ENCODE assay signal across 8 cellular contexts in the genomic region with DNA sequence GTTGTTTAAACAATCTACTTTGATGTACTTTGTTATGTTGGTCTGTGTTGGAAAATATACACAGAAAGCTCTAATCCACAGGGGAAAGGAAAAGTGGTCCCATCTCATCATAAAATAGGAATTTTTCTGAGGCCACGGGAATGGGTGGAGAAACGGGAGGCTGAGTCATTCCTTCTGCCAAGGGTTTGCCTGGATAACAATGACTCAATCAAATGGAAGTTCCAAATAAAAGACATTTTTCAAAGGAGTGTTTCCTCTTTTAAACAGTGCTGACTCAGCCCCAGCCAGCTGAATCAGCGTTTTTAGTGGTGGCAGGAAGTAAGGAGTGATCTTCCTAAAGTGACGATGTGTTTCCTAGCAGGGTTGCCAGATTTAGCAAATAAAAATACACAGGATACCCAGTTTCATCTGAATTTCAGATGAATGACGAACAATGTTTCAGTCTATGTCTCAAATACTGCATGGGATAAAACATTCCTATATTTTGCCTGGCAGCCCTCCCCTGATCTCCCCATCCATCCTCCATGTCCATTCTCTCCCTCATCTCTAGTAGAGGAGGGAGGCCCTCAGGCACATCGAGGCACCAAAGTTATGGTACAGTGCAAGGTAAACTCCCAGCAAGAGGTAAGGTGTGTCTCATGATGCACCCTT.
A peak's percentile ranks its signal among the peaks of the same experiment; 100 is the strongest.
DNase-seq lines count a peak whose midpoint lies in the region; ATAC-seq, FAIRE-seq and TF ChIP-seq lines count a peak whose summit lies in the region.

No MANE protein-coding gene starts in this region.

- peaks cover 64 to 100% (median 93%) of the 10 kb centered on the region in 7 donors for H3K4me1 Mint-ChIP-seq in naive thymus-derived CD4-positive, alpha-beta T cell
- peaks cover 14 to 19% of the 10 kb centered on the region in 2 experiments for H3K4me1 Mint-ChIP-seq in H9

- H2BK5ac ChIP-seq in H9 (ENCODE audit: insufficient read length, low read length), result no peak overlapping the region

- H2BK120ac ChIP-seq in H9 (ENCODE audit: low read depth, low read length, poor library complexity, severe bottlenecking), result no peak overlapping the region

- H3K9me3 Mint-ChIP-seq in naive thymus-derived CD4-positive, alpha-beta T cell, result peaks cover 0 to 8% (median 0%) of the 10 kb centered on the region in 11 donors
- H3K9me3 Mint-ChIP-seq in H9, result no peaks in the 10 kb centered on the region

- H4K8ac ChIP-seq in H9 (replicated peaks; ENCODE audit: insufficient read length, low read depth, low read length), result no peak overlapping the region

- H3K4me2 ChIP-seq in H9 (ENCODE audit: insufficient read depth, insufficient read length, low read length), result no peak overlapping the region

- peaks cover 0 to 37% (median 12%) of the 10 kb centered on the region in 5 donors for H3K36me3 Mint-ChIP-seq in naive thymus-derived CD4-positive, alpha-beta T cell
- no peaks in the 10 kb centered on the region; a peak in 1 of 7 replicates for H3K36me3 Mint-ChIP-seq in H9 (ENCODE audit: insufficient read depth in 1 of 3, low read depth in 3 of 3)

- H3K9ac ChIP-seq in H9 (ENCODE audit: extremely low read depth, insufficient read length, low read length), result no peak overlapping the region

- no peaks in the 10 kb centered on the region for H3K4me1 ChIP-seq in SJCRH30
- H3K4me1 ChIP-seq in naive thymus-derived CD4-positive, alpha-beta T cell (ENCODE audit: control insufficient read depth in 2 of 2, insufficient read depth in 2 of 2, low read length in 2 of 2), result peaks cover 55 to 95% of the 10 kb centered on the region in 2 donors
- H3K4me1 ChIP-seq in H9 (ENCODE audit: insufficient read depth, low read length), result no peaks in the 10 kb centered on the region; the same call in 1 of the 2 replicates

- no peak overlapping the region for H3T11ph ChIP-seq in H9 (ENCODE audit: low read length)

- H3K23ac ChIP-seq in H9 (ENCODE audit: insufficient read length, low read depth, low read length), result no peak overlapping the region

- no peak overlapping the region for H4K91ac ChIP-seq in H9 (ENCODE audit: insufficient read length, low read depth, low read length)

- no peaks in the 10 kb centered on the region for H3K27me3 Mint-ChIP-seq in naive thymus-derived CD4-positive, alpha-beta T cell
- peaks cover 2% of the 10 kb centered on the region; the same call in 1 of the 2 replicates for H3K27me3 Mint-ChIP-seq in H9 (ENCODE audit: low read depth)

- intact Hi-C loops in naive thymus-derived CD4-positive, alpha-beta T cell (cut with micrococcal nuclease), result loop anchor here (1.0 to 10.0 kb wide), 3 partner anchors 8 to 1091 kb away; partner anchors contain the start of gene LRBA (in 1 of the 2)

- no peaks in the 10 kb centered on the region for H3K36me3 ChIP-seq in SJCRH30
- no peaks in the 10 kb centered on the region for H3K36me3 ChIP-seq in naive thymus-derived CD4-positive, alpha-beta T cell (ENCODE audit: control insufficient read depth in 2 of 3, insufficient read depth in 3 of 3, low read length in 3 of 3)

- no peaks in the 10 kb centered on the region for H3K23me2 ChIP-seq in H9 (ENCODE audit: insufficient read length, low read depth, low read length, poor library complexity, severe bottlenecking)

- no peak overlapping the region for H3K14ac ChIP-seq in H9 (ENCODE audit: insufficient read depth, low read length)

- ATAC-seq in esophagus mucosa (peak; percentile 91), HG03439 (IDR thresholded peaks at IDR 0.05; ENCODE audit: unreplicated experiment) (no peak), HG03378 (IDR thresholded peaks at IDR 0.05; ENCODE audit: unreplicated experiment) (no peak), HG03139 (IDR thresholded peaks at IDR 0.05; ENCODE audit: unreplicated experiment) (no peak)
- ATAC-seq in naive thymus-derived CD4-positive, alpha-beta T cell, result peak; percentile 27

- H2BK15ac ChIP-seq in H9 (ENCODE audit: low read depth, low read length), result no peak overlapping the region

- H3K9me3 ChIP-seq in SJCRH30 (replicated peaks), result no peaks in the 10 kb centered on the region
- H3K9me3 ChIP-seq in naive thymus-derived CD4-positive, alpha-beta T cell (ENCODE audit: control insufficient read depth in 2 of 3, low read length in 3 of 3), result no peaks in the 10 kb centered on the region
- H3K9me3 ChIP-seq in H9 (ENCODE audit: control insufficient read depth, low read depth, low read length), result no peaks in the 10 kb centered on the region

- POLR2A ChIA-PET in naive thymus-derived CD4-positive, alpha-beta T cell (lab: Charles Lee), result interaction anchor here (2.0 kb wide), 1 partner anchor 9 kb away, joined by 4 read pairs; no protein-coding TSS in a partner anchor

- H3K27ac ChIP-seq in SJCRH30 (no peak overlapping the region), H9 (ENCODE audit: insufficient read length, low read depth, low read length) (no peak overlapping the region)
- peak overlapping the region; percentile 89 for H3K27ac ChIP-seq in naive thymus-derived CD4-positive, alpha-beta T cell (ENCODE audit: low read depth, low read length)

- H3K4me3 ChIP-seq in SJCRH30, result no peak overlapping the region
- H3K4me3 ChIP-seq in naive thymus-derived CD4-positive, alpha-beta T cell (ENCODE audit: low read length), result no peak overlapping the region

- no peaks in the 10 kb centered on the region for H3K79me1 ChIP-seq in H9 (ENCODE audit: insufficient read depth, low read depth, low read length, poor library complexity, severe bottlenecking)

- H4K5ac ChIP-seq in H9 (ENCODE audit: insufficient read length, low read depth, low read length), result no peak overlapping the region

- H2BK12ac ChIP-seq in H9 (ENCODE audit: insufficient read length, low read depth, low read length), result no peak overlapping the region

- no peaks in the 10 kb centered on the region for H3K79me2 ChIP-seq in H9 (ENCODE audit: insufficient read depth, low read length)

- H3K27me3 ChIP-seq in SJCRH30, result no peaks in the 10 kb centered on the region
- no peaks in the 10 kb centered on the region for H3K27me3 ChIP-seq in naive thymus-derived CD4-positive, alpha-beta T cell (ENCODE audit: control insufficient read depth in 2 of 2, insufficient read depth in 2 of 2, low read length in 2 of 2)
- H3K27me3 ChIP-seq in H9 (ENCODE audit: insufficient read depth, low read length), result no peaks in the 10 kb centered on the region

- no peak overlapping the region for H3K18ac ChIP-seq in H9 (ENCODE audit: insufficient read length, low read depth, low read length)

- WGBS in H9 (ENCODE audit: extremely low coverage, insufficient read length, low lambda C conversion rate), result no CpG with 5 or more reads among the region's 6 CpGs

- no peak overlapping the region for H3K56ac ChIP-seq in H9 (ENCODE audit: insufficient read length, low read depth, low read length)

- H2AFZ ChIP-seq in H9 (ENCODE audit: low read length), result no peak overlapping the region

- no peak overlapping the region for H2BK20ac ChIP-seq in H9 (ENCODE audit: low read depth, low read length, poor library complexity, severe bottlenecking)

- no peak overlapping the region for H3K4ac ChIP-seq in H9 (ENCODE audit: low read depth, low read length)

- H4K20me1 ChIP-seq in H9 (ENCODE audit: control insufficient read depth, insufficient read depth, insufficient read length), result no peaks in the 10 kb centered on the region

- H3K4me3 Mint-ChIP-seq in naive thymus-derived CD4-positive, alpha-beta T cell, result peak overlapping the region in 9 of 10 donors; percentile 7 to 83 (median 53)
- no peak overlapping the region for H3K4me3 Mint-ChIP-seq in H9

- CTCF ChIA-PET in naive thymus-derived CD4-positive, alpha-beta T cell (lab: Charles Lee), result no interaction called here

- H2AK5ac ChIP-seq in H9 (ENCODE audit: insufficient read length, low read length), result no peak overlapping the region

- DNase-seq in GM12892 (ENCODE audit: insufficient read length) (no peak), SJCRH30 (peak; percentile 5 to 19), H9 (no peak)
- peak in 1 of 9 donors; percentile 26 for DNase-seq in naive thymus-derived CD4-positive, alpha-beta T cell

- FAIRE-seq in GM12892 (lab: Jason Lieb, UNC), result peak; percentile 44

- no peak for TF ChIP-seq CTCF in H9 (conservative IDR thresholded peaks at IDR 0.05)

- H3K27ac Mint-ChIP-seq in naive thymus-derived CD4-positive, alpha-beta T cell, result peak overlapping the region; percentile 39 to 99 (median 95)
- H3K27ac Mint-ChIP-seq in H9, result no peak overlapping the region; a peak in 1 of 7 replicates

- TF ChIP-seq POLR2A in GM12892 (IDR thresholded peaks at IDR 0.05; ENCODE audit: low read depth, low read length), result no peak

Comparison
In these comparisons a context has a peak if more than half of its experiments do, and no peak if none do; other contexts are left out.
1. DNase-seq: peak in SJCRH30 (2 of 2); none in GM12892 (single experiment) and H9 (single experiment).
2. ATAC-seq: peak in esophagus mucosa (single experiment) and naive thymus-derived CD4-positive, alpha-beta T cell (single experiment); none in HG03439 (single experiment), HG03378 (single experiment) and HG03139 (single experiment).
3. H3K27ac Mint-ChIP-seq: peak in naive thymus-derived CD4-positive, alpha-beta T cell (9 of 9); none in H9 (0 of 3).
4. H3K4me3 Mint-ChIP-seq: peak in naive thymus-derived CD4-positive, alpha-beta T cell (9 of 10); none in H9 (0 of 2).